In the genomic region with DNA sequence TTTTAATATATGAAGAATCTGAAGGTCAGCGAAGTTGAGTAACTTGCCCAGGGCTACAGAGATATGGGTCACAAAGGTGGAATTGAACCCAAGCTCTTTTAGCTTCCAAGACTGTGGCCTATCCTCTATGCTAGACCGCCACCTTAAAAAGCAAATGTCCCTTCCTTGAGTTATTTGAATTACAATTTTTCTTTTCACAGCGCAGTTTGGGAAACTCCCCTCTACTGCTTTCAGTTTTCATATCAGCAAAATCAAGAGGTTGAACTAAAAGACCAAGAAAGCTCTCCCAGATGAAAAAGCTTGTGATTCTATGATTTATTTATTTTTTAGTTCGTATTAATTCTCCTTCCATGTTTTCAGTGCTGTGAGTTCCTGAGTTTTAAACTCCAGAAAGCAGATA, we compare ENCODE assay signal across 11 cellular contexts.
A peak's percentile ranks its signal among the peaks of the same experiment; 100 is the strongest.
DNase-seq lines count a peak whose midpoint lies in the region; ATAC-seq and TF ChIP-seq lines count a peak whose summit lies in the region.
"Had no signal": no experiment of that assay in that cellular context is flagged by ENCODE, and none has a peak within 500 bp of the region (broad histone marks: within the 10 kb centered on the region; RNA-seq: fewer than 3 reads in every experiment).

No MANE protein-coding gene starts in this region.

- ATAC-seq in GM19372 (IDR thresholded peaks at IDR 0.05; ENCODE audit: low read depth, unreplicated experiment) (peak; percentile 69), HG02759 (IDR thresholded peaks at IDR 0.05; ENCODE audit: unreplicated experiment) (peak; percentile 84), HG03457 (IDR thresholded peaks at IDR 0.05; ENCODE audit: unreplicated experiment) (peak; percentile 82), left colon (no peak)

- H3K4me3 ChIP-seq in GM12864 (ENCODE audit: low read depth, low read length) (no peak overlapping the region), Karpas-422 (ENCODE audit: low read length) (no peak overlapping the region)

- no peak overlapping the region for H3K4me2 ChIP-seq in Karpas-422 (ENCODE audit: low read depth, low read length, poor library complexity, severe bottlenecking)

- H3K9me3 ChIP-seq in Karpas-422 (ENCODE audit: low read length): no peaks in the 10 kb centered on the region

- no peaks in the 10 kb centered on the region for H3K27me3 ChIP-seq in Karpas-422 (ENCODE audit: low read length)

- no peak overlapping the region for H3K27ac ChIP-seq in Karpas-422 (ENCODE audit: low read length)

- H3K4me1 ChIP-seq in Karpas-422 (ENCODE audit: low read length): no peaks in the 10 kb centered on the region

- peak; percentile 13 for DNase-seq in GM12864 (ENCODE audit: low read depth)
- DNase-seq in left colon: no peak
- no peak for DNase-seq in Karpas-422
- DNase-seq in NCI-H1417 treated with DMSO at 0.1 percent for 48 hours (lab: John Stamatoyannopoulos, UW): no peak
- DNase-seq in NCI-H2029 treated with DMSO at 0.1 percent for 48 hours (lab: John Stamatoyannopoulos, UW): no peak
- DNase-seq: DMS 273 treated with DMSO at 0.1 percent for 48 hours; NCI-H1436 treated with DMSO at 0.1 percent for 48 hours; stimulated activated CD4-positive, alpha-beta T cell treated with anti-CD3 and anti-CD28 coated beads, Interleukin-15, amount 100 ng/mL, for 24 hours had no signal

- H3K36me3 ChIP-seq in Karpas-422 (ENCODE audit: insufficient read depth, low read length): no peaks in the 10 kb centered on the region

- no peak overlapping the region for H2AFZ ChIP-seq in Karpas-422 (ENCODE audit: low read length)

- no peaks in the 10 kb centered on the region for H4K20me1 ChIP-seq in Karpas-422 (ENCODE audit: insufficient read depth, low read depth, low read length)

- TF ChIP-seq CTCF in GM12864 (IDR thresholded peaks at IDR 0.05; ENCODE audit: low read depth, low read length, missing control alignments): no peak

- no peaks in the 10 kb centered on the region for H3K79me2 ChIP-seq in Karpas-422 (ENCODE audit: low read length)

- no peak overlapping the region for H3K9ac ChIP-seq in Karpas-422 (ENCODE audit: low read length)

- no peaks in the 10 kb centered on the region; the same call in 1 of the 2 replicates for H3K9me2 ChIP-seq in Karpas-422 (replicated peaks; ENCODE audit: insufficient read depth, low read length)

- intact Hi-C loops in left colon (cut with DNase I, micrococcal nuclease): loop anchor here in 1 of 2 donors (5.0 kb wide), 1 partner anchor 134 kb away; no protein-coding TSS in a partner anchor
